In the genomic region with DNA sequence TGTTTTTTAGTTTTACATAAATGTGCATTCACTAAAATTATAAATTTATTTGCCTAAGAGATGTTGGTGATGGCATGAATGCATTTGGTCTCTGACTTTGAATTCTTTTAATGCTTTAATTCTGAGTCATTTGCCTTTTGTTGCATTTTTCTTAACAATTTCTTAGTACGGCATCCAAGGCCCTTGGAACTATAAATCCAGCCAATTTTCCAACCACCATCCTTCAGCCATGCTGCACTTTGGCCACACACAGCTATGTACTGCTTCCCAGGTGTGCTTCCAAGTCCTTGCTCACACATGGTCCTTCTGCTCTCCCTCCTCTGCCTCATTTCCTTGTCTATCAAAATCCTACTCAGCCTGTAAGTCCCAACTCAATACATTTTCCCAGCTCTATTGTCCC, we compare ENCODE assay signal across 13 cellular contexts.
DNase-seq lines count a peak whose midpoint lies in the region; ATAC-seq, FAIRE-seq and TF ChIP-seq lines count a peak whose summit lies in the region.
"Had no signal": no experiment of that assay in that cellular context is flagged by ENCODE, and none has a peak within 500 bp of the region (broad histone marks: within the 10 kb centered on the region; RNA-seq: fewer than 3 reads in every experiment).

No MANE protein-coding gene starts in this region.

- no peaks in the 10 kb centered on the region for H3K36me3 ChIP-seq in HCT116 (ENCODE audit: control insufficient read depth in 1 of 2, insufficient read depth in 2 of 2, low read length in 2 of 2)
- H3K36me3 ChIP-seq in kidney (ENCODE audit: control insufficient read depth in 1 of 2, insufficient read depth in 2 of 2, low read length in 2 of 2): peaks cover 0 to 5% of the 10 kb centered on the region in 2 donors
- peaks cover 4% of the 10 kb centered on the region for H3K36me3 ChIP-seq in upper lobe of right lung

- no peak overlapping the region for H2AFZ ChIP-seq in HCT116 (ENCODE audit: low read depth, low read length, poor library complexity, severe bottlenecking)

- H3K9me3 Mint-ChIP-seq in activated naive CD8-positive, alpha-beta T cell treated with anti-CD3 and anti-CD28 coated beads, Interleukin-2, amount 10 ng/mL, durations not matched to agents 7 days and 5 days: no peaks in the 10 kb centered on the region
- H3K9me3 Mint-ChIP-seq: activated T-helper 2 cell treated with anti-CD3 and anti-CD28 coated beads, Interferon-gamma antibody, Interleukin-2, Interleukin-4, amounts not matched to agents 10 μg/mL and 5 μg/mL and 100 μg/mL, durations not matched to agents 14 hours and 24 hours and 36 hours; endodermal cell had no signal

- intact Hi-C loops in HCT116 (cut with micrococcal nuclease) (no loop called here), kidney (cut with DNase I) (no loop called here), upper lobe of right lung (cut with DNase I) (no loop called here)

- H3K9me3 ChIP-seq in HCT116 (ENCODE audit: control insufficient read depth in 1 of 2, insufficient read depth in 1 of 2, low read depth in 1 of 2, low read length in 2 of 2) (no peaks in the 10 kb centered on the region), kidney (ENCODE audit: control insufficient read depth in 1 of 2, low read length in 2 of 2) (no peaks in the 10 kb centered on the region), upper lobe of right lung (no peaks in the 10 kb centered on the region)
- H3K9me3 ChIP-seq: neutrophil had no signal

- H4K20me1 ChIP-seq in HCT116 (ENCODE audit: insufficient read depth): no peaks in the 10 kb centered on the region

- H3K4me1 ChIP-seq in HCT116 (ENCODE audit: control insufficient read depth in 1 of 2, insufficient read depth in 2 of 2, low read length in 2 of 2) (peaks cover 11 to 37% of the 10 kb centered on the region in 2 experiments; a peak in 3 of 4 replicates), kidney (ENCODE audit: control insufficient read depth in 1 of 2, insufficient read depth in 1 of 2, low read depth in 1 of 2, low read length in 2 of 2) (peaks cover 37 to 65% of the 10 kb centered on the region in 2 donors), upper lobe of right lung (peaks cover 89% of the 10 kb centered on the region)

- no peaks in the 10 kb centered on the region for H3K9me2 ChIP-seq in HCT116 (ENCODE audit: insufficient read depth)

- TF ChIP-seq CTCF in HCT116 (IDR thresholded peaks at IDR 0.05 in 2 of 3, conservative IDR thresholded peaks at IDR 0.05 in 1 of 3; ENCODE audit: borderline replicate concordance in 1 of 3, insufficient read depth in 1 of 3, low read depth in 2 of 3, low read length in 2 of 3) (no peak), kidney (IDR thresholded peaks at IDR 0.05; ENCODE audit: borderline replicate concordance, extremely low read depth, insufficient read depth) (no peak), upper lobe of right lung (IDR thresholded peaks at IDR 0.05) (no peak)

- H3K36me3 Mint-ChIP-seq in activated naive CD8-positive, alpha-beta T cell treated with anti-CD3 and anti-CD28 coated beads, Interleukin-2, amount 10 ng/mL, durations not matched to agents 7 days and 5 days: peaks cover 40% of the 10 kb centered on the region

- H3K4me3 ChIP-seq in HCT116 (replicated peaks in 1 of 2; ENCODE audit: low read depth in 1 of 2, low read length in 2 of 2) (no peak overlapping the region), kidney (ENCODE audit: low read length in 2 of 2) (no peak overlapping the region), upper lobe of right lung (no peak overlapping the region)

- DNase-seq in HCT116 (ENCODE audit: low read depth, low spot score): no peak
- DNase-seq in activated naive CD8-positive, alpha-beta T cell treated with anti-CD3 and anti-CD28 coated beads, Interleukin-2, amount 10 ng/mL, durations not matched to agents 7 days and 5 days: no peak
- DNase-seq in kidney: no peak
- no peak for DNase-seq in upper lobe of right lung
- no peak for DNase-seq in HEK293T (ENCODE audit: extremely low spot score)
- no peak for DNase-seq in cortex of kidney (lab: John Stamatoyannopoulos, UW)
- DNase-seq: endodermal cell, GDM1, NCI-H187 treated with DMSO at 0.1 percent for 48 hours had no signal

- H3K4me3 Mint-ChIP-seq in activated naive CD8-positive, alpha-beta T cell treated with anti-CD3 and anti-CD28 coated beads, Interleukin-2, amount 10 ng/mL, durations not matched to agents 7 days and 5 days: peak overlapping the region; percentile 65
- H3K4me3 Mint-ChIP-seq: endodermal cell had no signal

- H3K79me2 ChIP-seq in HCT116 (ENCODE audit: insufficient read depth, low read length): no peaks in the 10 kb centered on the region

- BruUV-seq in HCT116 (replicated peaks; lab: Mats Ljungman, UMichigan): no TSS peak

- no peak overlapping the region for H3K27ac ChIP-seq in HCT116 (ENCODE audit: low read depth, low read length)
- peak overlapping the region; percentile 26 to 32 for H3K27ac ChIP-seq in kidney (ENCODE audit: low read depth in 2 of 2, low read length in 2 of 2)
- peak overlapping the region; percentile 44 for H3K27ac ChIP-seq in upper lobe of right lung
- H3K27ac ChIP-seq: neutrophil had no signal

- peak overlapping the region; percentile 86 for H3K27ac Mint-ChIP-seq in activated naive CD8-positive, alpha-beta T cell treated with anti-CD3 and anti-CD28 coated beads, Interleukin-2, amount 10 ng/mL, durations not matched to agents 7 days and 5 days
- H3K27ac Mint-ChIP-seq: activated T-helper 2 cell treated with anti-CD3 and anti-CD28 coated beads, Interferon-gamma antibody, Interleukin-2, Interleukin-4, amounts not matched to agents 10 μg/mL and 5 μg/mL and 100 μg/mL, durations not matched to agents 14 hours and 24 hours and 36 hours; endodermal cell had no signal

- TF ChIP-seq RAD21 in HCT116 (IDR thresholded peaks at IDR 0.05; ENCODE audit: low read depth): no peak

- CTCF ChIA-PET in HCT116 (lab: Charles Lee): interaction anchor here (1.1 kb wide), 1 partner anchor 18 kb away, joined by 4 read pairs; no protein-coding TSS in a partner anchor
- CTCF ChIA-PET in HEK293T (lab: Yijun Ruan, JAX): no interaction called here

- H3K9ac ChIP-seq in HCT116 (ENCODE audit: low read length) (no peak overlapping the region), kidney (ENCODE audit: low read length in 2 of 2) (no peak overlapping the region)

- H3K27me3 ChIP-seq in HCT116 (ENCODE audit: insufficient read depth, low read length) (no peaks in the 10 kb centered on the region), upper lobe of right lung (no peaks in the 10 kb centered on the region)
- H3K27me3 ChIP-seq: neutrophil had no signal

- FAIRE-seq in kidney (lab: Jason Lieb, UNC): no peak
- FAIRE-seq: H1 had no signal

- H3K27me3 Mint-ChIP-seq in activated naive CD8-positive, alpha-beta T cell treated with anti-CD3 and anti-CD28 coated beads, Interleukin-2, amount 10 ng/mL, durations not matched to agents 7 days and 5 days: no peaks in the 10 kb centered on the region

- peaks cover 62% of the 10 kb centered on the region for H3K4me1 Mint-ChIP-seq in activated naive CD8-positive, alpha-beta T cell treated with anti-CD3 and anti-CD28 coated beads, Interleukin-2, amount 10 ng/mL, durations not matched to agents 7 days and 5 days

- no peak for ATAC-seq in HCT116
- no peak for ATAC-seq in activated naive CD8-positive, alpha-beta T cell treated with anti-CD3 and anti-CD28 coated beads, Interleukin-2, amount 10 ng/mL, durations not matched to agents 7 days and 5 days (ENCODE audit: low read depth)
- ATAC-seq in upper lobe of right lung: no peak
- no peak for ATAC-seq in HG02938 (IDR thresholded peaks at IDR 0.05; ENCODE audit: unreplicated experiment)

- RAD21 ChIA-PET in HCT116 (lab: Charles Lee; ENCODE audit: low non-redundant PET in 1 of 2, low total read pairs in 2 of 2, uncharacterized antibody in 2 of 2, unreplicated experiment in 2 of 2): interaction anchor here in 1 of 2 experiments (1.0 kb wide), 1 partner anchor 11 kb away, joined by 3 read pairs; no protein-coding TSS in a partner anchor

- POLR2A ChIA-PET in HCT116 (lab: Charles Lee): no interaction called here
- POLR2A ChIA-PET in activated naive CD8-positive, alpha-beta T cell treated with anti-CD3 and anti-CD28 coated beads, Interleukin-2, amount 10 ng/mL, durations not matched to agents 7 days and 5 days (lab: Charles Lee): interaction anchor here (1.6 to 13.3 kb wide), 4 partner anchors 10 to 161 kb away, joined by 3 to 164 read pairs (median 26); a partner anchor contains a TSS
- POLR2A ChIA-PET in HEK293T (lab: Yijun Ruan, JAX): no interaction called here

- peak overlapping the region; percentile 42 for H3K4me2 ChIP-seq in HCT116 (ENCODE audit: low read length)

- TF ChIP-seq POLR2A in HCT116 (IDR thresholded peaks at IDR 0.05; ENCODE audit: borderline replicate concordance, extremely low read depth, insufficient read depth, insufficient read length): no peak

TF ChIP-seq in HCT116, 20 proteins besides CTCF, POLR2A, EP300 and RAD21:
- TF ChIP-seq SIN3A (IDR thresholded peaks at IDR 0.05; ENCODE audit: low read depth) (no peak), EZH2 (IDR thresholded peaks at IDR 0.05) (no peak), JUND (IDR thresholded peaks at IDR 0.05) (no peak)

TF ChIP-seq in HEK293T, 16 proteins besides CTCF, POLR2A, EP300 and RAD21:
- TF ChIP-seq L3MBTL2 (conservative IDR thresholded peaks at IDR 0.05) (no peak), ELF4 (IDR thresholded peaks at IDR 0.05) (no peak), BHLHE40 (IDR thresholded peaks at IDR 0.05; ENCODE audit: borderline replicate concordance) (no peak), ARNT (IDR thresholded peaks at IDR 0.05) (no peak), HDGF (IDR thresholded peaks at IDR 0.05; ENCODE audit: borderline replicate concordance) (no peak)
- TF ChIP-seq, protein P1, sequence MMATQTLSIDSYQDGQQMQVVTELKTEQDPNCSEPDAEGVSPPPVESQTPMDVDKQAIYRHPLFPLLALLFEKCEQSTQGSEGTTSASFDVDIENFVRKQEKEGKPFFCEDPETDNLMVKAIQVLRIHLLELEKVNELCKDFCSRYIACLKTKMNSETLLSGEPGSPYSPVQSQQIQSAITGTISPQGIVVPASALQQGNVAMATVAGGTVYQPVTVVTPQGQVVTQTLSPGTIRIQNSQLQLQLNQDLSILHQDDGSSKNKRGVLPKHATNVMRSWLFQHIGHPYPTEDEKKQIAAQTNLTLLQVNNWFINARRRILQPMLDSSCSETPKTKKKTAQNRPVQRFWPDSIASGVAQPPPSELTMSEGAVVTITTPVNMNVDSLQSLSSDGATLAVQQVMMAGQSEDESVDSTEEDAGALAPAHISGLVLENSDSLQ (IDR thresholded peaks at IDR 0.05): no peak
